In the genomic region with DNA sequence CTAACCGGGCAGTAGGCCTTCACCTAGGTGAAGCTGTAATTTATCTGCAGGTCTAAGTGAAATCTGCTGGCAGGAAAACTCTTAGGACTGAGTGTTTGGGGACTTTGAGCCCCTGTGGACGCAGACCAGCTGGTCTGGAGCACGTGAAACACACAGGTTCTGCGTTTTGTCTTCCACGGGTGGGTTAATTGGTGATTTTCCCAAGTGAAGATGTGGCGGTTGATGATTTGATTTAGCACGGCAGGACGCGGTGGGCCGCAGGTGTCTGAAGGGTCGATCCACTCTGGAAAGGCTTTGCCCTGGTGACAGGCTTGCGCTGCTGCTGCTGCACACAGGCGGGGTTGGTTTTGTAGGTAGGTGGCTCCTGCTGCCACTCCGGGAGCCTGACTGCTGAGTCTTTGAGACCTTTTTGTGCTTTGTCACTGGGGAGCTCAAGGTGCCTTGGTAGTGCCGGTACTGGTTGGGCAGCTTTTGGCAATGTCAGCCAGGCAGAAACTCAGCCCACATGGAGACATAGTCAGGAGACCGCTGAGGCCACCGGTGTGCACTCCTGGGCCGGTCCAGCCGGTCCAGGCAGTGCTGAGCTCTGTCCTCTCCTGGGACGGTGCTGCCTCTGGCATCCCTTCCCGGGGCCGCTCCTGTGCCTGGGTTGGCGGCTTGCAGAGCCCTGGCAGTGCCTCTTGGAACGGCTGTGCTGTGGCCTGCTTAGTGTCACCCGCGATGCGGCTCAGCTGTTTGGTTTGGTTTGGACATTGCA, we compare ENCODE assay signal across 8 cellular contexts. TPM values are rescaled to one million over a fixed set of nuclear protein-coding genes. Genes with fewer than 3 reads are reported as not detected.
DNase-seq lines count a peak whose midpoint lies in the region; ATAC-seq and TF ChIP-seq lines count a peak whose summit lies in the region.

No MANE protein-coding gene starts in this region.

- 62 to 72% (median 65%) methylated on average over 17 to 27 of the region's 27 CpGs for WGBS in adrenal gland, 4 donors

- TF ChIP-seq POLR2A in adrenal gland (IDR thresholded peaks at IDR 0.05) = peak in 1 of 2 donors; percentile 42

- no peaks in the 10 kb centered on the region for H3K27me3 ChIP-seq in adrenal gland

- H3K9me3 ChIP-seq in adrenal gland (replicated peaks in 1 of 3) = no peaks in the 10 kb centered on the region
- H3K9me3 ChIP-seq in mucosa of descending colon = no peaks in the 10 kb centered on the region

- H3K27ac ChIP-seq in adrenal gland = peak overlapping the region in 3 of 5 donors; percentile 19 to 77 (median 63)

- ATAC-seq in HG02759 (IDR thresholded peaks at IDR 0.05; ENCODE audit: unreplicated experiment) (no peak), mucosa of descending colon (no peak)

- intact Hi-C loops in adrenal gland (cut with DNase I) (no loop called here), mucosa of descending colon (cut with DNase I, micrococcal nuclease) (no loop called here)

- TF ChIP-seq CTCF in adrenal gland (IDR thresholded peaks at IDR 0.05) (no peak), mucosa of descending colon (IDR thresholded peaks at IDR 0.05) (no peak)

- DNase-seq in ELF-1 (ENCODE audit: low read depth, low spot score) = peak; percentile 89
- peak in 6 of 7 donors; percentile 70 to 85 (median 72) for DNase-seq in adrenal gland
- peak; percentile 48 for DNase-seq in hepatic stellate cell (ENCODE audit: low spot score)
- DNase-seq in retina = peak; percentile 63
- DNase-seq in GOT3 (lab: John Stamatoyannopoulos, UW) = no peak
- no peak for DNase-seq in mucosa of descending colon
- DNase-seq in UCSD-AML1 (lab: John Stamatoyannopoulos, UW; ENCODE audit: unreplicated experiment) = no peak

- H3K36me3 ChIP-seq in adrenal gland (replicated peaks in 1 of 2) = no peaks in the 10 kb centered on the region
- H3K36me3 ChIP-seq in mucosa of descending colon (ENCODE audit: low read depth) = no peaks in the 10 kb centered on the region

- peaks cover 30 to 61% of the 10 kb centered on the region in 2 donors for H3K4me1 ChIP-seq in adrenal gland (replicated peaks in 1 of 2)
- H3K4me1 ChIP-seq in mucosa of descending colon (ENCODE audit: low read depth) = peaks cover 11% of the 10 kb centered on the region

- H3K4me3 ChIP-seq in adrenal gland (no peak overlapping the region), mucosa of descending colon (no peak overlapping the region)

RNA-seq across cellular contexts. Expression of a gene that starts 2.3 kb away (rescaled TPM):
- total RNA-seq in adrenal gland (10 to 100 TPM in 7 of 8 donors, 1 to 10 TPM in 1; 7.8 to 19.9 (median 15.3) TPM), mucosa of descending colon (10 to 100 TPM; 11.6 to 76.7 (median 19.4) TPM)
- polyA plus RNA-seq in adrenal gland = 10 to 100 TPM in 2 of 3 donors, 1 to 10 TPM in 1; 8.7 to 33.4 (median 12.1) TPM

RNA-seq across cellular contexts. Expression of a gene that starts 45.6 kb away (rescaled TPM):
- 10 to 100 TPM; 22.6 to 35.3 (median 27.0) TPM for total RNA-seq in adrenal gland
- 10 to 100 TPM; 23.8 to 33.7 (median 24.4) TPM for polyA plus RNA-seq in adrenal gland
- 10 to 100 TPM; 35.1 to 43.9 (median 35.4) TPM for total RNA-seq in mucosa of descending colon

Comparison
In these comparisons a context has a peak if more than half of its experiments do, and no peak if none do; other contexts are left out.
1. DNase-seq: peak in ELF-1 (single experiment), adrenal gland (6 of 7), hepatic stellate cell (single experiment) and retina (single experiment); none in GOT3 (single experiment), mucosa of descending colon (0 of 3) and UCSD-AML1 (single experiment).